ENCODE assay signal across 15 cellular contexts in genomic region chr2:215918901-215919585, GRCh38.
A peak's percentile ranks its signal among the peaks of the same experiment; 100 is the strongest.
DNase-seq lines count a peak whose midpoint lies in the region; ATAC-seq and TF ChIP-seq lines count a peak whose summit lies in the region.
"Had no signal": no experiment of that assay in that cellular context is flagged by ENCODE, and none has a peak within 500 bp of the region (broad histone marks: within the 10 kb centered on the region; RNA-seq: fewer than 3 reads in every experiment).

No MANE protein-coding gene starts in this region.

- peaks cover 30% of the 10 kb centered on the region for H3F3A ChIP-seq in MM.1S (ENCODE audit: insufficient read depth, low read length)

- H3K27me3 ChIP-seq in MM.1S (replicated peaks; ENCODE audit: insufficient read depth, low read length) (no peaks in the 10 kb centered on the region), osteoblast (ENCODE audit: insufficient read depth, low read length) (no peaks in the 10 kb centered on the region)
- H3K27me3 ChIP-seq: testis had no signal

- H2AFZ ChIP-seq in MM.1S (ENCODE audit: low read length) (peak overlapping the region; percentile 61; the same call in 1 of the 2 replicates), osteoblast (ENCODE audit: low read length) (no peak overlapping the region)

- H3K4me1 ChIP-seq in MM.1S (ENCODE audit: low read length) (peaks cover 47% of the 10 kb centered on the region), osteoblast (ENCODE audit: insufficient read depth, low read length) (peaks cover 36% of the 10 kb centered on the region)

- ATAC-seq in GM19351 (IDR thresholded peaks at IDR 0.05; ENCODE audit: unreplicated experiment), result no peak
- ATAC-seq: natural killer cell had no signal

- no peak for DNase-seq in MM.1S
- peak; percentile 37 for DNase-seq in choroid plexus epithelial cell (ENCODE audit: low read depth)
- DNase-seq in osteoblast (ENCODE audit: insufficient read length, low spot score, missing footprints), result no peak
- no peak for DNase-seq in caudate nucleus (lab: John Stamatoyannopoulos, UW)
- no peak for DNase-seq in lower leg skin (ENCODE audit: low spot score in 2 of 2)
- DNase-seq in OCI-M2 (lab: John Stamatoyannopoulos, UW; ENCODE audit: unreplicated experiment), result no peak
- DNase-seq: activated CD4-positive, alpha-beta memory T cell treated with anti-CD3 and anti-CD28 coated beads, Interleukin-2, amount 10 ng/mL, durations not matched to agents 7 days and 5 days; amygdala; left ventricle myocardium superior; natural killer cell; NCI-H1105 treated with DMSO at 0.1 percent for 48 hours; stimulated activated CD4-positive, alpha-beta T cell treated with anti-CD3 and anti-CD28 coated beads, Interleukin-1b, Interleukin-23, amount 100 ng/mL, for 48 hours; testis had no signal

- H3K36me3 ChIP-seq in MM.1S (replicated peaks; ENCODE audit: insufficient read depth, low read length), result no peaks in the 10 kb centered on the region
- no peaks in the 10 kb centered on the region for H3K36me3 ChIP-seq in osteoblast (ENCODE audit: insufficient read depth, low read length)

- 67 to 68% methylated on average over 3 of the region's 3 CpGs for WGBS in lower leg skin, 2 donors

- no peak overlapping the region for H3K4me3 ChIP-seq in MM.1S (ENCODE audit: low read length)
- H3K4me3 ChIP-seq in choroid plexus epithelial cell (ENCODE audit: low read depth, low read length), result no peak overlapping the region
- no peak overlapping the region for H3K4me3 ChIP-seq in osteoblast (ENCODE audit: insufficient read depth, low read length)
- H3K4me3 ChIP-seq in lower leg skin (ENCODE audit: low read depth, poor library complexity, severe bottlenecking), result no peak overlapping the region
- H3K4me3 ChIP-seq: testis had no signal

- no peaks in the 10 kb centered on the region for H3K9me2 ChIP-seq in MM.1S (replicated peaks; ENCODE audit: insufficient read depth, low read length)

- TF ChIP-seq POLR2A in lower leg skin (IDR thresholded peaks at IDR 0.05), result no peak

- H3K9ac ChIP-seq in MM.1S (ENCODE audit: low read length), result 0 out of 2 replicates have a peak overlapping the region, but pooled peaks have one; percentile 10

- peak overlapping the region; percentile 37; the same call in 1 of the 2 replicates for H3K27ac ChIP-seq in C4-2B
- peak overlapping the region; percentile 64; the same call in 1 of the 2 replicates for H3K27ac ChIP-seq in MM.1S (ENCODE audit: low read length)
- peak overlapping the region; percentile 89 for H3K27ac ChIP-seq in osteoblast (ENCODE audit: low read depth, low read length)
- no peak overlapping the region for H3K27ac ChIP-seq in caudate nucleus (ENCODE audit: low read depth, low read length)

- H3K9me3 ChIP-seq in MM.1S (replicated peaks; ENCODE audit: insufficient read depth, low read length), result no peaks in the 10 kb centered on the region
- H3K9me3 ChIP-seq in osteoblast (ENCODE audit: low read depth, low read length), result no peaks in the 10 kb centered on the region
- H3K9me3 ChIP-seq: testis had no signal

- H3K4me2 ChIP-seq in MM.1S (ENCODE audit: low read depth, low read length), result peak overlapping the region; percentile 49; the same call in 1 of the 2 replicates
- H3K4me2 ChIP-seq in osteoblast (ENCODE audit: insufficient read depth, low read length), result no peak overlapping the region

- intact Hi-C loops in lower leg skin (cut with DNase I; ENCODE audit: low total_unique reads), result loop anchor here (10.0 kb wide), 1 partner anchor 454 kb away; no protein-coding TSS in a partner anchor

- no peaks in the 10 kb centered on the region for H4K20me1 ChIP-seq in MM.1S (ENCODE audit: insufficient read depth, low read length)
- H4K20me1 ChIP-seq in osteoblast (ENCODE audit: insufficient read depth, low read length), result no peaks in the 10 kb centered on the region

- H3K79me2 ChIP-seq in MM.1S (ENCODE audit: low read length), result no peaks in the 10 kb centered on the region
- no peaks in the 10 kb centered on the region for H3K79me2 ChIP-seq in osteoblast (ENCODE audit: insufficient read depth, low read length)

- TF ChIP-seq CTCF in C4-2B (conservative IDR thresholded peaks at IDR 0.05), result no peak
- TF ChIP-seq CTCF in MM.1S (IDR thresholded peaks at IDR 0.05; ENCODE audit: low read length), result no peak
- no peak for TF ChIP-seq CTCF in choroid plexus epithelial cell (conservative IDR thresholded peaks at IDR 0.05; ENCODE audit: low read depth, low read length)
- no peak for TF ChIP-seq CTCF in osteoblast (IDR thresholded peaks at IDR 0.05; ENCODE audit: extremely low read depth, low read depth, low read length)
- no peak for TF ChIP-seq CTCF in lower leg skin (IDR thresholded peaks at IDR 0.05)
